Comparison of ENCODE assay signal across 8 cellular contexts in the genomic region with DNA sequence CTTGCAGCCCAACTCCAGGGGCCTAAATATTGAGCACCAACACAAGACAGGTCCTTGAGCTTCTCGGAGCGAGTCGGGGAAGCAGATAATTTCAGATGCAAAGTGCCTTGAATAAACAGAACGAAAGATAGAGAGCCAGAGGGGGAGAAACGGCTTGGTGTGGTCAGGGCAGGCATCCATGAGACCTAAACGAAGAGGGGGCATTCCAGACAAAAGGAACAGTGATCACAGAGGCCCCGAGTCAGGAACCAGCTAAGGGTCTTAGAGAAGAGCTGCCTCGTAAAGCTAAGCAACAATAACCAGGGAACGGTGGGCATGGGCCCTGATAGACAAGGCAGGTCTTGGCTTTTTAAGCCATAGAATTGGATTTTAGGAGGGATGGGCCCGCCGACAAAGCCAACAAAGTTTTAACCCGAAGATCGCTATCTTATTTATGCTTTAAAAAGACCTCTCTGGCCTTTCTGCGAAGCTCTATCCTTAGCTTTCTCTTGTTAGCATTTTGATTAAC. TPM values are rescaled to one million over a fixed set of nuclear protein-coding genes. Genes with fewer than 3 reads are reported as not detected.
DNase-seq lines count a peak whose midpoint lies in the region; ATAC-seq and TF ChIP-seq lines count a peak whose summit lies in the region.

No MANE protein-coding gene starts in this region.

- DNase-seq in AG09309 (ENCODE audit: low read depth), result no peak
- no peak for DNase-seq in HAP-1 (ENCODE audit: low spot score in 2 of 2)
- peak; percentile 11 for DNase-seq in mesendoderm
- no peak for DNase-seq in stimulated activated naive CD4-positive, alpha-beta T cell treated with Interleukin-2 at 50 U/mL for 16 hours (lab: John Stamatoyannopoulos, UW)
- DNase-seq in activated CD4-positive, alpha-beta T cell treated with anti-CD3 and anti-CD28 coated beads for 1 hour, result no peak

- H3K27ac ChIP-seq in angular gyrus (ENCODE audit: low read depth, low read length) (peak overlapping the region; percentile 41), mesendoderm (ENCODE audit: low read depth, low read length) (no peak overlapping the region)

- no peak overlapping the region for H2BK15ac ChIP-seq in mesendoderm (replicated peaks; ENCODE audit: low read depth)

- H3K27me3 ChIP-seq in HAP-1 (ENCODE audit: low read depth), result no peaks in the 10 kb centered on the region
- H3K27me3 ChIP-seq in mesendoderm (ENCODE audit: insufficient read depth, low read length, poor library complexity), result no peaks in the 10 kb centered on the region

- peak overlapping the region; percentile 43 for H3K9ac ChIP-seq in mesendoderm (ENCODE audit: low read length)

- H3K79me2 ChIP-seq in mesendoderm (ENCODE audit: control insufficient read depth, insufficient read depth, low read length), result no peaks in the 10 kb centered on the region

- H4K8ac ChIP-seq in mesendoderm (ENCODE audit: low read depth, low read length), result no peak overlapping the region

- peaks cover 6% of the 10 kb centered on the region for H3K4me1 ChIP-seq in HAP-1
- H3K4me1 ChIP-seq in mesendoderm (ENCODE audit: control insufficient read depth, low read depth, low read length), result no peaks in the 10 kb centered on the region

- no peak overlapping the region for H3K18ac ChIP-seq in mesendoderm (ENCODE audit: low read length)

- H3K4me3 ChIP-seq in AG09309 (ENCODE audit: control insufficient read depth, low read depth, low read length), result peak overlapping the region; percentile 62
- peak overlapping the region; percentile 64 for H3K4me3 ChIP-seq in HAP-1
- peak overlapping the region; percentile 14 for H3K4me3 ChIP-seq in mesendoderm (ENCODE audit: low read length)

- WGBS in mesendoderm (ENCODE audit: extremely low coverage, insufficient coverage, low lambda C conversion rate), result no CpG with 5 or more reads among the region's 14 CpGs

- TF ChIP-seq CTCF in AG09309 (IDR thresholded peaks at IDR 0.05; ENCODE audit: control insufficient read depth, insufficient read depth, low read depth, low read length, missing control alignments), result no peak

- no peak for ATAC-seq in GM18868 (IDR thresholded peaks at IDR 0.05; ENCODE audit: unreplicated experiment)
- ATAC-seq in HG03342 (IDR thresholded peaks at IDR 0.05; ENCODE audit: unreplicated experiment), result no peak

- no peak overlapping the region for H2BK5ac ChIP-seq in mesendoderm (ENCODE audit: low read length)

- H2AK5ac ChIP-seq in mesendoderm (ENCODE audit: low read length), result no peak overlapping the region

- H3K4ac ChIP-seq in mesendoderm (ENCODE audit: low read depth, low read length), result no peak overlapping the region

- H3K56ac ChIP-seq in mesendoderm (ENCODE audit: low read length), result peak overlapping the region; percentile 71

- no peaks in the 10 kb centered on the region for H3K79me1 ChIP-seq in mesendoderm (ENCODE audit: low read length)

- no peaks in the 10 kb centered on the region for H3K9me3 ChIP-seq in HAP-1

- peak overlapping the region; percentile 49 for H3K4me2 ChIP-seq in mesendoderm (ENCODE audit: low read length)

- H2BK120ac ChIP-seq in mesendoderm (ENCODE audit: low read depth, low read length), result no peak overlapping the region

- H4K5ac ChIP-seq in mesendoderm (ENCODE audit: low read length), result no peak overlapping the region

- peaks cover 61% of the 10 kb centered on the region for H3K36me3 ChIP-seq in HAP-1 (replicated peaks)
- peaks cover 11% of the 10 kb centered on the region for H3K36me3 ChIP-seq in mesendoderm (ENCODE audit: control insufficient read depth, insufficient read depth, low read length)

- in situ Hi-C loops in HAP-1 (cut with MboI; ENCODE audit: low sequenced_read_pairs), result no loop called here

- no peak overlapping the region for H3K23ac ChIP-seq in mesendoderm (ENCODE audit: low read length)

RNA-seq across cellular contexts. Expression of a gene that starts 0.4 kb away (rescaled TPM):
- polyA plus RNA-seq in mesendoderm (2013, experiment 1 of 2), result 1.0 TPM
- polyA plus RNA-seq in mesendoderm (2013, experiment 2 of 2), result 1.1 TPM

RNA-seq across cellular contexts. Expression of a gene that starts 14.9 kb away (rescaled TPM):
- 24.0 TPM for polyA plus RNA-seq in mesendoderm (2013, experiment 1 of 2)
- polyA plus RNA-seq in mesendoderm (2013, experiment 2 of 2), result 23.4 TPM

RNA-seq across cellular contexts. Expression of a gene that starts 38.3 kb away (rescaled TPM):
- 82.7 TPM for polyA plus RNA-seq in mesendoderm (2013, experiment 1 of 2)
- 85.1 TPM for polyA plus RNA-seq in mesendoderm (2013, experiment 2 of 2)

Comparison
In these comparisons a context has a peak if more than half of its experiments do, and no peak if none do; other contexts are left out.
1. H3K4me3 ChIP-seq: peak in every context shown above with its lines; median percentile 64 in HAP-1; 62 in AG09309; 14 in mesendoderm.